25 cellular contexts compared by ENCODE assay signal in the genomic region with DNA sequence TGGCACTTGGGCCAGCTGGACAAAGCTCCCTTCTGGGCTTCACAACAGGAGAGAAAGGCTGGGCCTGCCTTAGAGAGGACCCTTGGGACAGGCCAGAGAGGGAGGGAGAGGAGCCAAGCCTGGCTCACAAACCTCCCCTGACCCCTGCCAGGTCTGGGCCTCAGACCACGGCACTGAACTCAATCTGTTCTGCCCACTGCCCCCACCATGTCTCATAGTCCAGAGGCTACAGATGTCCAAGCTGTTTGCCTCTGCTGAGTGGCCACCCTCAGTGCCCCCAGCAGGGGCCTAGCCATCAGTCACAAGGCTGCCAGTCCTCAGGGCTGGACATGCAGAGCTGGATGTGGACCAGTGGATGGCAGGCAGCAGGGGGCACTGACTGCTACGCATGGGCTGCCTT. TPM values are rescaled to one million over a fixed set of nuclear protein-coding genes. Genes with fewer than 3 reads are reported as not detected.
"Had no signal": no experiment of that assay in that cellular context is flagged by ENCODE, and none has a peak within 500 bp of the region (broad histone marks: within the 10 kb centered on the region; RNA-seq: fewer than 3 reads in every experiment).

No MANE protein-coding gene starts in this region.

- H3K4me3 ChIP-seq: esophagus muscularis mucosa, heart left ventricle, lower lobe of right lung, neural progenitor cell, smooth muscle cell, stomach, thyroid gland, upper lobe of left lung, vagina had no signal

- H3K36me3 ChIP-seq: esophagus muscularis mucosa, heart left ventricle, lower lobe of right lung, neural progenitor cell, stomach, thyroid gland, upper lobe of left lung, vagina had no signal

- H3K9me3 ChIP-seq: esophagus muscularis mucosa, heart left ventricle, lower lobe of right lung, stomach, thyroid gland, upper lobe of left lung, vagina had no signal

- H3K27me3 ChIP-seq: thyroid gland, vagina had no signal

- H3K4me1 ChIP-seq: esophagus muscularis mucosa, foreskin keratinocyte, heart left ventricle, lower lobe of right lung, thyroid gland, upper lobe of left lung, vagina had no signal

- H2AFZ ChIP-seq: neural progenitor cell had no signal

- H3K4me3 Mint-ChIP-seq: activated B cell treated with CpG ODN at 0.5 μM for 24 hours; activated CD4-positive, alpha-beta T cell treated with anti-CD3 and anti-CD28 coated beads for 36 hours; activated CD8-positive, alpha-beta memory T cell treated with anti-CD3 and anti-CD28 coated beads, Interleukin-2, amount 10 ng/mL, durations not matched to agents 7 days and 5 days; activated CD8-positive, alpha-beta T cell treated with anti-CD3 and anti-CD28 coated beads, Interleukin-2, amount 10 ng/mL, durations not matched to agents 7 days and 5 days; activated naive CD4-positive, alpha-beta T cell treated with anti-CD3 and anti-CD28 coated beads, Interleukin-2, amount 50 U/mL, for 24 hours; activated naive CD8-positive, alpha-beta T cell treated with anti-CD3 and anti-CD28 coated beads, Interleukin-2, amount 50 U/mL, for 24 hours; immature natural killer cell; natural killer cell; neural progenitor cell; stimulated activated naive B cell treated with anti-CD40 and anti-IgM and Interleukin-4, amounts not matched to agents 10 μg/mL and 1 μg/mL and 100 μg/mL, for 72 hours had no signal

- H3K27ac Mint-ChIP-seq: activated B cell treated with CpG ODN at 0.5 μM for 24 hours; activated CD4-positive, alpha-beta T cell treated with anti-CD3 and anti-CD28 coated beads for 36 hours; activated CD8-positive, alpha-beta memory T cell treated with anti-CD3 and anti-CD28 coated beads, Interleukin-2, amount 10 ng/mL, durations not matched to agents 7 days and 5 days; activated CD8-positive, alpha-beta T cell treated with anti-CD3 and anti-CD28 coated beads, Interleukin-2, amount 10 ng/mL, durations not matched to agents 7 days and 5 days; activated naive CD4-positive, alpha-beta T cell treated with anti-CD3 and anti-CD28 coated beads, Interleukin-2, amount 50 U/mL, for 24 hours; activated naive CD8-positive, alpha-beta T cell treated with anti-CD3 and anti-CD28 coated beads, Interleukin-2, amount 50 U/mL, for 24 hours; activated T-helper 2 cell treated with anti-CD3 and anti-CD28 coated beads, Interferon-gamma antibody, Interleukin-2, Interleukin-4, amounts not matched to agents 10 μg/mL and 5 μg/mL and 100 μg/mL, durations not matched to agents 14 hours and 24 hours and 36 hours; immature natural killer cell; neural progenitor cell had no signal

- H3K9me3 Mint-ChIP-seq: activated B cell treated with CpG ODN at 0.5 μM for 24 hours; activated naive CD4-positive, alpha-beta T cell treated with anti-CD3 and anti-CD28 coated beads, Interleukin-2, amount 50 U/mL, for 24 hours; activated naive CD8-positive, alpha-beta T cell treated with anti-CD3 and anti-CD28 coated beads, Interleukin-2, amount 50 U/mL, for 24 hours; activated T-helper 2 cell treated with anti-CD3 and anti-CD28 coated beads, Interferon-gamma antibody, Interleukin-2, Interleukin-4, amounts not matched to agents 10 μg/mL and 5 μg/mL and 100 μg/mL, durations not matched to agents 14 hours and 24 hours and 36 hours; immature natural killer cell; natural killer cell; neural progenitor cell; stimulated activated naive B cell treated with anti-CD40 and anti-IgM and Interleukin-4, amounts not matched to agents 10 μg/mL and 1 μg/mL and 100 μg/mL, for 72 hours had no signal

- H3K27ac ChIP-seq: esophagus muscularis mucosa, foreskin keratinocyte, heart left ventricle, lower lobe of right lung, neural progenitor cell, stomach, thyroid gland, upper lobe of left lung, vagina had no signal

- H3K4me1 Mint-ChIP-seq: activated CD4-positive, alpha-beta T cell treated with anti-CD3 and anti-CD28 coated beads for 36 hours; activated CD8-positive, alpha-beta memory T cell treated with anti-CD3 and anti-CD28 coated beads, Interleukin-2, amount 10 ng/mL, durations not matched to agents 7 days and 5 days; activated naive CD4-positive, alpha-beta T cell treated with anti-CD3 and anti-CD28 coated beads, Interleukin-2, amount 50 U/mL, for 24 hours; activated naive CD8-positive, alpha-beta T cell treated with anti-CD3 and anti-CD28 coated beads, Interleukin-2, amount 50 U/mL, for 24 hours; immature natural killer cell; natural killer cell had no signal

- H3K9ac ChIP-seq: neural progenitor cell had no signal

- H3K36me3 Mint-ChIP-seq: activated CD8-positive, alpha-beta memory T cell treated with anti-CD3 and anti-CD28 coated beads, Interleukin-2, amount 10 ng/mL, durations not matched to agents 7 days and 5 days; activated naive CD4-positive, alpha-beta T cell treated with anti-CD3 and anti-CD28 coated beads, Interleukin-2, amount 50 U/mL, for 24 hours; immature natural killer cell; natural killer cell; neural progenitor cell; stimulated activated naive B cell treated with anti-CD40 and anti-IgM and Interleukin-4, amounts not matched to agents 10 μg/mL and 1 μg/mL and 100 μg/mL, for 72 hours had no signal

- H3K4me2 ChIP-seq: neural progenitor cell, smooth muscle cell had no signal

RNA-seq across cellular contexts. Expression of a gene that starts 13.0 kb away (rescaled TPM):
- total RNA-seq: activated B cell treated with CpG ODN at 0.5 μM for 24 hours; activated T-helper 2 cell treated with anti-CD3 and anti-CD28 coated beads, Interferon-gamma antibody, Interleukin-2, Interleukin-4, amounts not matched to agents 10 μg/mL and 5 μg/mL and 100 μg/mL, durations not matched to agents 14 hours and 24 hours and 36 hours; dermis blood vessel endothelial cell; esophagus muscularis mucosa; foreskin keratinocyte; heart left ventricle; kidney; left lobe of liver; lower lobe of right lung; natural killer cell; omental fat pad; posterior vena cava; smooth muscle cell; stomach; thyroid gland; upper lobe of left lung had no signal
- polyA plus RNA-seq: foreskin keratinocyte, heart left ventricle, immature natural killer cell, smooth muscle cell, stomach had no signal
